1 cellular context compared by ENCODE assay signal in genomic region chr4:37882665-37883296, GRCh38.
TF ChIP-seq lines count a peak whose summit lies in the region.

No MANE protein-coding gene starts in this region.

TF ChIP-seq in H1, 55 proteins besides CTCF, POLR2A, EP300 and RAD21 (continued from another document):
- TF ChIP-seq CHD7 (IDR thresholded peaks at IDR 0.05; ENCODE audit: insufficient replicate concordance, low read length), result no peak
- TF ChIP-seq RFX5 (IDR thresholded peaks at IDR 0.05; ENCODE audit: borderline replicate concordance, low read depth, low read length), result no peak
- TF ChIP-seq SP2 (IDR thresholded peaks at IDR 0.05; ENCODE audit: low read length), result no peak
- TF ChIP-seq RXRA (IDR thresholded peaks at IDR 0.05; ENCODE audit: insufficient read depth, low read depth, low read length), result no peak
- no peak for TF ChIP-seq GTF2F1 (IDR thresholded peaks at IDR 0.05; ENCODE audit: borderline replicate concordance, low read depth, low read length)
- no peak for TF ChIP-seq POU5F1 (IDR thresholded peaks at IDR 0.05; ENCODE audit: low read depth, low read length)
